ENCODE assay signal across 17 cellular contexts in genomic region chr1:168801032-168801745, GRCh38.
A peak's percentile ranks its signal among the peaks of the same experiment; 100 is the strongest.
DNase-seq lines count a peak whose midpoint lies in the region; FAIRE-seq and TF ChIP-seq lines count a peak whose summit lies in the region.
"Had no signal": no experiment of that assay in that cellular context is flagged by ENCODE, and none has a peak within 500 bp of the region (broad histone marks: within the 10 kb centered on the region; RNA-seq: fewer than 3 reads in every experiment).

No MANE protein-coding gene starts in this region.

- POLR2A ChIA-PET in A673 (lab: Charles Lee; ENCODE audit: low non-redundant PET): no interaction called here

- H2BK120ac ChIP-seq in mesenchymal stem cell (ENCODE audit: low read depth, low read length): no peak overlapping the region

- H3K4me1 ChIP-seq in A673 (ENCODE audit: insufficient read depth, low read length, poor library complexity, severe bottlenecking) (no peaks in the 10 kb centered on the region), HUES48 (ENCODE audit: control insufficient read depth, insufficient read depth, low read length) (peaks cover 30% of the 10 kb centered on the region), mesenchymal stem cell (ENCODE audit: control insufficient read depth, insufficient read depth, low read depth, low read length) (peaks cover 1% of the 10 kb centered on the region), BE2C (no peaks in the 10 kb centered on the region)

- intact Hi-C loops in A673 (cut with micrococcal nuclease; ENCODE audit: unreplicated experiment): no loop called here

- WGBS in mesenchymal stem cell: 55% methylated on average over 3 of the region's 3 CpGs

- H3K4ac ChIP-seq in mesenchymal stem cell (ENCODE audit: low read depth in 1 of 2, low read length in 2 of 2): no peak overlapping the region

- no peak overlapping the region for H3K4me2 ChIP-seq in mesenchymal stem cell (ENCODE audit: low read length, poor library complexity, severe bottlenecking)

- H4K8ac ChIP-seq in mesenchymal stem cell (ENCODE audit: low read length): no peak overlapping the region

- no peak overlapping the region for H2BK5ac ChIP-seq in mesenchymal stem cell (ENCODE audit: low read depth, low read length, poor library complexity, severe bottlenecking)

- H3K14ac ChIP-seq in mesenchymal stem cell (ENCODE audit: low read length in 2 of 2): no peak overlapping the region

- H3K18ac ChIP-seq in mesenchymal stem cell (ENCODE audit: low read depth in 1 of 2, low read length in 2 of 2): no peak overlapping the region

- H3K36me3 ChIP-seq in A673 (ENCODE audit: insufficient read depth, low read length, poor library complexity, severe bottlenecking) (no peaks in the 10 kb centered on the region), HUES48 (ENCODE audit: control insufficient read depth, insufficient read depth, low read length) (no peaks in the 10 kb centered on the region), mesenchymal stem cell (ENCODE audit: control insufficient read depth in 1 of 2, insufficient read depth in 2 of 2, low read depth in 1 of 2, low read length in 2 of 2) (no peaks in the 10 kb centered on the region), BE2C (no peaks in the 10 kb centered on the region)
- H3K36me3 ChIP-seq: neutrophil had no signal

- H3K9me3 ChIP-seq in A673 (ENCODE audit: low read depth, low read length, poor library complexity, severe bottlenecking): no peaks in the 10 kb centered on the region
- no peaks in the 10 kb centered on the region for H3K9me3 ChIP-seq in HUES48 (ENCODE audit: control insufficient read depth, insufficient read depth, low read length)
- H3K9me3 ChIP-seq in mesenchymal stem cell (ENCODE audit: control insufficient read depth, low read length): no peaks in the 10 kb centered on the region
- no peaks in the 10 kb centered on the region for H3K9me3 ChIP-seq in BE2C
- H3K9me3 ChIP-seq: neutrophil had no signal

- no peak overlapping the region for H4K91ac ChIP-seq in mesenchymal stem cell (ENCODE audit: low read length)

- H3K79me1 ChIP-seq in mesenchymal stem cell (replicated peaks; ENCODE audit: low read length, poor library complexity, severe bottlenecking): no peaks in the 10 kb centered on the region

- FAIRE-seq in RCC 7860 (lab: Jason Lieb, UNC) (peak; percentile 67), H54 (lab: Jason Lieb, UNC) (no peak)
- FAIRE-seq: G401.6 had no signal

- no TSS peak for BruUV-seq in A673 (replicated peaks; lab: Mats Ljungman, UMichigan)

- no peak overlapping the region for H3K9ac ChIP-seq in HUES48 (ENCODE audit: low read depth, low read length)
- H3K9ac ChIP-seq in mesenchymal stem cell (ENCODE audit: low read length): no peak overlapping the region

- no peak overlapping the region for H2AFZ ChIP-seq in mesenchymal stem cell (ENCODE audit: low read depth, low read length)

- CTCF ChIA-PET in A673 (lab: Charles Lee): no interaction called here

- no peak overlapping the region for H3K27ac ChIP-seq in A673 (ENCODE audit: low read depth, low read length, poor library complexity, severe bottlenecking)
- H3K27ac ChIP-seq in HUES48 (ENCODE audit: low read depth, low read length): peak overlapping the region; percentile 58
- no peak overlapping the region for H3K27ac ChIP-seq in mesenchymal stem cell (ENCODE audit: low read length, poor library complexity, severe bottlenecking)
- H3K27ac ChIP-seq: neutrophil had no signal

- TF ChIP-seq CTCF in A673 (conservative IDR thresholded peaks at IDR 0.05; ENCODE audit: low read depth, low read length) (no peak), BE2C (IDR thresholded peaks at IDR 0.05; ENCODE audit: low read depth, low read length) (no peak)

- H2BK15ac ChIP-seq in mesenchymal stem cell (ENCODE audit: low read depth, poor library complexity, severe bottlenecking): no peak overlapping the region

- DNase-seq in A673 (ENCODE audit: low spot score) (peak; percentile 7), RCC 7860 (ENCODE audit: low spot score) (no peak), mesenchymal stem cell (no peak), kidney glomerular epithelial cell (lab: John Stamatoyannopoulos, UW) (no peak), NOMO-1 treated with dmso at 0.1 percent for 144 hours (lab: John Stamatoyannopoulos, UW; ENCODE audit: unreplicated experiment) (no peak), H54 (ENCODE audit: insufficient read length, low spot score) (no peak), BE2C (no peak)
- DNase-seq: activated CD4-positive, alpha-beta T cell treated with anti-CD3 and anti-CD28 coated beads for 36 hours; activated CD8-positive, alpha-beta memory T cell treated with anti-CD3 and anti-CD28 coated beads, Interleukin-2, amount 50 U/mL, for 48 hours; activated naive CD4-positive, alpha-beta T cell; hippocampal formation; NCI-H1048; NCI-H446 treated with DMSO at 0.1 percent for 48 hours; stimulated activated CD4-positive, alpha-beta T cell treated with anti-CD3 and anti-CD28 coated beads, Interleukin-1b, Interleukin-23, amount 100 ng/mL, for 48 hours had no signal

- no peak for TF ChIP-seq POLR2A in H54 (IDR thresholded peaks at IDR 0.05; ENCODE audit: low read depth, low read length)

- no peaks in the 10 kb centered on the region for H3K27me3 ChIP-seq in A673 (replicated peaks; ENCODE audit: insufficient read depth, low read depth, low read length, poor library complexity)
- no peaks in the 10 kb centered on the region for H3K27me3 ChIP-seq in HUES48 (ENCODE audit: control insufficient read depth, insufficient read depth, low read length)
- H3K27me3 ChIP-seq in mesenchymal stem cell (ENCODE audit: control insufficient read depth in 1 of 2, insufficient read depth in 1 of 2, low read length in 2 of 2): no peaks in the 10 kb centered on the region
- no peaks in the 10 kb centered on the region for H3K27me3 ChIP-seq in BE2C
- H3K27me3 ChIP-seq: neutrophil had no signal

- H2BK12ac ChIP-seq in mesenchymal stem cell (ENCODE audit: low read length in 2 of 2): no peak overlapping the region

- peak overlapping the region; percentile 46 for H2AK5ac ChIP-seq in mesenchymal stem cell (ENCODE audit: low read length, severe bottlenecking)

- H3K23ac ChIP-seq in mesenchymal stem cell (ENCODE audit: low read length in 2 of 2): no peak overlapping the region

- no peak overlapping the region for H3K4me3 ChIP-seq in A673 (ENCODE audit: low read depth, low read length, poor library complexity, severe bottlenecking)
- H3K4me3 ChIP-seq in HUES48 (ENCODE audit: low read depth, low read length): no peak overlapping the region
- no peak overlapping the region for H3K4me3 ChIP-seq in mesenchymal stem cell (ENCODE audit: insufficient read depth in 1 of 2, low read depth in 1 of 2, low read length in 2 of 2)
- no peak overlapping the region for H3K4me3 ChIP-seq in BE2C (ENCODE audit: low read depth, low read length)
